ENCODE assay signal across 19 cellular contexts in the genomic region with DNA sequence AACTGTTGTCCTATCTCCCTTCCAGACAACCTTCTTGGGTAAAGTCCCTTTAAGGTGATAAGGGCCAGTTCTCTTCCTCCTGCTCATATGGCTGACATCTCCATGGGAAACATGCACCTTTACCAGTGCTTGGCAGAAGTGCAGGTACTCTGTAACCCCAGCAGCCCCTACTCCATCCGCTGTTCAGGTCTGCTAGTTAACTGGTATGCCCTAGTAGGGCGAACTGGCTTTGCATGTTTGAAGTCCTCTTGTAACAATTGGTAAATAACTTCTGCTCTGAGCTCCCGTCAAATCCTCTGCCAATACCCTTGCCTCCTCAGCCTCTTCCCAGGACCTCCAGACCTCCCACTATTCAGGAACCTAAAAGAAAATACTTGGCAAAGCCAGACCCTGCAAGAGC.
A peak's percentile ranks its signal among the peaks of the same experiment; 100 is the strongest.
DNase-seq lines count a peak whose midpoint lies in the region; ATAC-seq and TF ChIP-seq lines count a peak whose summit lies in the region.
"Had no signal": no experiment of that assay in that cellular context is flagged by ENCODE, and none has a peak within 500 bp of the region (broad histone marks: within the 10 kb centered on the region; RNA-seq: fewer than 3 reads in every experiment).

No MANE protein-coding gene starts in this region.

- no peak for TF ChIP-seq EP300 in suprapubic skin (IDR thresholded peaks at IDR 0.05)

- H3K4me3 Mint-ChIP-seq in WTC11 (no peak overlapping the region), endodermal cell (no peak overlapping the region), neural progenitor cell (no peak overlapping the region)
- H3K4me3 Mint-ChIP-seq: activated CD4-positive, alpha-beta memory T cell treated with anti-CD3 and anti-CD28 coated beads, Interleukin-2, amount 10 ng/mL, durations not matched to agents 7 days and 5 days; CD8-positive, alpha-beta memory T cell; T-helper 2 cell treated with Interferon-gamma antibody and Interleukin-4, amounts not matched to agents 5 μg/mL and 100 μg/mL, for 36 hours had no signal

- POLR2A ChIA-PET in WTC11 (lab: Charles Lee) (no interaction called here), A673 (lab: Charles Lee; ENCODE audit: low non-redundant PET) (no interaction called here)

- no peaks in the 10 kb centered on the region for H4K20me1 ChIP-seq in neural progenitor cell (ENCODE audit: low read depth)

- CTCF ChIA-PET in WTC11 (lab: Charles Lee) (no interaction called here), A673 (lab: Charles Lee) (no interaction called here)

- BruUV-seq in A673 (replicated peaks; lab: Mats Ljungman, UMichigan): no TSS peak

- no peaks in the 10 kb centered on the region for H3K27me3 ChIP-seq in endodermal cell (ENCODE audit: control insufficient read depth, insufficient read depth, low read length, poor library complexity, severe bottlenecking)
- H3K27me3 ChIP-seq in neural progenitor cell: no peaks in the 10 kb centered on the region
- no peaks in the 10 kb centered on the region for H3K27me3 ChIP-seq in suprapubic skin
- no peaks in the 10 kb centered on the region for H3K27me3 ChIP-seq in A673 (replicated peaks; ENCODE audit: insufficient read depth, low read depth, low read length, poor library complexity)
- H3K27me3 ChIP-seq: left lung, MG63, neutrophil had no signal

- H2AFZ ChIP-seq in neural progenitor cell (replicated peaks): no peak overlapping the region

- DNase-seq in WTC11 (ENCODE audit: low spot score) (no peak), endodermal cell (no peak), neural progenitor cell (ENCODE audit: low spot score) (peak; percentile 12), suprapubic skin (ENCODE audit: low spot score in 2 of 2) (no peak), A673 (ENCODE audit: low spot score) (no peak), DMS114 treated with DMSO at 0.1 percent for 48 hours (lab: John Stamatoyannopoulos, UW; ENCODE audit: unreplicated experiment) (no peak)
- DNase-seq: activated CD4-positive, alpha-beta memory T cell treated with anti-CD3 and anti-CD28 coated beads, Interleukin-2, amount 10 ng/mL, durations not matched to agents 7 days and 5 days; activated effector memory CD4-positive, alpha-beta T cell treated with Interleukin-2 at 50 U/mL for 16 hours; CD8-positive, alpha-beta memory T cell; head of caudate nucleus; left lung; MG63; NCI-H1417 treated with DMSO at 0.1 percent for 48 hours; NCI-H524 treated with DMSO at 0.1 percent for 48 hours; RPMI8226 had no signal

- peaks cover 24% of the 10 kb centered on the region for H3F3A ChIP-seq in neural progenitor cell (ENCODE audit: low read depth)

- H3K27ac ChIP-seq in endodermal cell (ENCODE audit: low read depth, low read length) (no peak overlapping the region), neural progenitor cell (peak overlapping the region; percentile 95), suprapubic skin (peak overlapping the region; percentile 81), A673 (ENCODE audit: low read depth, low read length, poor library complexity, severe bottlenecking) (no peak overlapping the region)
- H3K27ac ChIP-seq: neutrophil had no signal

- H3K4me3 ChIP-seq in endodermal cell (ENCODE audit: low read length) (no peak overlapping the region), neural progenitor cell (no peak overlapping the region), suprapubic skin (no peak overlapping the region), A673 (ENCODE audit: low read depth, low read length, poor library complexity, severe bottlenecking) (no peak overlapping the region)
- H3K4me3 ChIP-seq: left lung, MG63 had no signal

- no peak for TF ChIP-seq POLR2A in suprapubic skin (IDR thresholded peaks at IDR 0.05)

- no peak overlapping the region for H3K9ac ChIP-seq in endodermal cell (ENCODE audit: extremely low read depth, low read length, poor library complexity, severe bottlenecking)
- no peak overlapping the region for H3K9ac ChIP-seq in neural progenitor cell

- H3K9me3 ChIP-seq in endodermal cell (ENCODE audit: control insufficient read depth, low read length) (no peaks in the 10 kb centered on the region), neural progenitor cell (ENCODE audit: low read depth) (no peaks in the 10 kb centered on the region), suprapubic skin (no peaks in the 10 kb centered on the region), A673 (ENCODE audit: low read depth, low read length, poor library complexity, severe bottlenecking) (no peaks in the 10 kb centered on the region)
- H3K9me3 ChIP-seq: left lung, MG63, neutrophil had no signal

- peak overlapping the region; percentile 69 for H3K4me2 ChIP-seq in neural progenitor cell

- no peaks in the 10 kb centered on the region for H3K79me2 ChIP-seq in neural progenitor cell (ENCODE audit: low read depth)

- WGBS in endodermal cell (ENCODE audit: insufficient coverage in 1 of 2, insufficient read length in 1 of 2), 2 experiments: 96 to 100% methylated on average over 3 of the region's 3 CpGs
- WGBS in suprapubic skin: 92% methylated on average over 3 of the region's 3 CpGs

- H3K27ac Mint-ChIP-seq in WTC11: peak overlapping the region; percentile 11; the same call in 1 of the 2 replicates
- peak overlapping the region; percentile 6 for H3K27ac Mint-ChIP-seq in endodermal cell
- H3K27ac Mint-ChIP-seq in neural progenitor cell: no peak overlapping the region
- H3K27ac Mint-ChIP-seq: activated CD4-positive, alpha-beta memory T cell treated with anti-CD3 and anti-CD28 coated beads, Interleukin-2, amount 10 ng/mL, durations not matched to agents 7 days and 5 days; CD8-positive, alpha-beta memory T cell; T-helper 2 cell treated with Interferon-gamma antibody and Interleukin-4, amounts not matched to agents 5 μg/mL and 100 μg/mL, for 36 hours had no signal

- ATAC-seq in WTC11 (no peak), GM21367 (IDR thresholded peaks at IDR 0.05; ENCODE audit: unreplicated experiment) (no peak)
- ATAC-seq: SK-N-SH treated with all-trans-retinoic acid at 6 μM for 48 hours had no signal

- H3K9me3 Mint-ChIP-seq in WTC11 (peaks cover 5% of the 10 kb centered on the region; the same call in 1 of the 2 replicates), endodermal cell (no peaks in the 10 kb centered on the region), neural progenitor cell (no peaks in the 10 kb centered on the region)
- H3K9me3 Mint-ChIP-seq: activated CD4-positive, alpha-beta memory T cell treated with anti-CD3 and anti-CD28 coated beads, Interleukin-2, amount 10 ng/mL, durations not matched to agents 7 days and 5 days; T-helper 2 cell treated with Interferon-gamma antibody and Interleukin-4, amounts not matched to agents 5 μg/mL and 100 μg/mL, for 36 hours had no signal

- H3K4me1 Mint-ChIP-seq in WTC11 (peaks cover 17% of the 10 kb centered on the region), endodermal cell (peaks cover 23% of the 10 kb centered on the region), neural progenitor cell (peaks cover 18% of the 10 kb centered on the region)
- H3K4me1 Mint-ChIP-seq: activated CD4-positive, alpha-beta memory T cell treated with anti-CD3 and anti-CD28 coated beads, Interleukin-2, amount 10 ng/mL, durations not matched to agents 7 days and 5 days; CD8-positive, alpha-beta memory T cell had no signal

- H3K4me1 ChIP-seq in endodermal cell (ENCODE audit: control insufficient read depth, insufficient read depth, low read length) (peaks cover 5% of the 10 kb centered on the region), neural progenitor cell (peaks cover 27% of the 10 kb centered on the region), suprapubic skin (peaks cover 23% of the 10 kb centered on the region), A673 (ENCODE audit: insufficient read depth, low read length, poor library complexity, severe bottlenecking) (peaks cover 5% of the 10 kb centered on the region)

- TF ChIP-seq CTCF in WTC11 (IDR thresholded peaks at IDR 0.05): no peak
- TF ChIP-seq CTCF in endodermal cell (conservative IDR thresholded peaks at IDR 0.05): no peak
- no peak for TF ChIP-seq CTCF in neural progenitor cell (IDR thresholded peaks at IDR 0.05)
- TF ChIP-seq CTCF in suprapubic skin (IDR thresholded peaks at IDR 0.05): no peak
- TF ChIP-seq CTCF in A673 (conservative IDR thresholded peaks at IDR 0.05; ENCODE audit: low read depth, low read length): no peak

- H3K36me3 Mint-ChIP-seq in WTC11 (no peaks in the 10 kb centered on the region), endodermal cell (ENCODE audit: low read depth) (no peaks in the 10 kb centered on the region), neural progenitor cell (no peaks in the 10 kb centered on the region)
- H3K36me3 Mint-ChIP-seq: CD8-positive, alpha-beta memory T cell had no signal

- H3K27me3 Mint-ChIP-seq in WTC11 (ENCODE audit: low read depth): no peaks in the 10 kb centered on the region
- H3K27me3 Mint-ChIP-seq in endodermal cell (ENCODE audit: insufficient read depth): no peaks in the 10 kb centered on the region
- peaks cover 3% of the 10 kb centered on the region for H3K27me3 Mint-ChIP-seq in neural progenitor cell (ENCODE audit: insufficient read depth, low read depth)
- H3K27me3 Mint-ChIP-seq: activated CD4-positive, alpha-beta memory T cell treated with anti-CD3 and anti-CD28 coated beads, Interleukin-2, amount 10 ng/mL, durations not matched to agents 7 days and 5 days had no signal

- intact Hi-C loops in A673 (cut with micrococcal nuclease; ENCODE audit: unreplicated experiment): no loop called here

- H3K36me3 ChIP-seq in endodermal cell (ENCODE audit: control insufficient read depth, insufficient read depth, low read length): no peaks in the 10 kb centered on the region
- H3K36me3 ChIP-seq in neural progenitor cell: no peaks in the 10 kb centered on the region
- no peaks in the 10 kb centered on the region for H3K36me3 ChIP-seq in suprapubic skin
- H3K36me3 ChIP-seq in A673 (ENCODE audit: insufficient read depth, low read length, poor library complexity, severe bottlenecking): no peaks in the 10 kb centered on the region
- H3K36me3 ChIP-seq: left lung, MG63, neutrophil had no signal

TF ChIP-seq in WTC11, 78 proteins besides CTCF, POLR2A, EP300 and RAD21:
- TF ChIP-seq, protein P1, sequence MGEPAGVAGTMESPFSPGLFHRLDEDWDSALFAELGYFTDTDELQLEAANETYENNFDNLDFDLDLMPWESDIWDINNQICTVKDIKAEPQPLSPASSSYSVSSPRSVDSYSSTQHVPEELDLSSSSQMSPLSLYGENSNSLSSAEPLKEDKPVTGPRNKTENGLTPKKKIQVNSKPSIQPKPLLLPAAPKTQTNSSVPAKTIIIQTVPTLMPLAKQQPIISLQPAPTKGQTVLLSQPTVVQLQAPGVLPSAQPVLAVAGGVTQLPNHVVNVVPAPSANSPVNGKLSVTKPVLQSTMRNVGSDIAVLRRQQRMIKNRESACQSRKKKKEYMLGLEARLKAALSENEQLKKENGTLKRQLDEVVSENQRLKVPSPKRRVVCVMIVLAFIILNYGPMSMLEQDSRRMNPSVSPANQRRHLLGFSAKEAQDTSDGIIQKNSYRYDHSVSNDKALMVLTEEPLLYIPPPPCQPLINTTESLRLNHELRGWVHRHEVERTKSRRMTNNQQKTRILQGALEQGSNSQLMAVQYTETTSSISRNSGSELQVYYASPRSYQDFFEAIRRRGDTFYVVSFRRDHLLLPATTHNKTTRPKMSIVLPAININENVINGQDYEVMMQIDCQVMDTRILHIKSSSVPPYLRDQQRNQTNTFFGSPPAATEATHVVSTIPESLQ (CRISPR knock-in tag; IDR thresholded peaks at IDR 0.05): no peak
TF ChIP-seq in WTC11: peak in this region for 0.

Comparison
In these comparisons a context has a peak if more than half of its experiments do, and no peak if none do; other contexts are left out.
1. H3K27ac ChIP-seq: peak in neural progenitor cell (single experiment) and suprapubic skin (single experiment); none in endodermal cell (single experiment) and A673 (single experiment).